In genomic region chr22:38271927-38272372, GRCh38 we compare ENCODE assay signal across 8 cellular contexts. TPM values are rescaled to one million over a fixed set of nuclear protein-coding genes. Genes with fewer than 3 reads are reported as not detected.
DNase-seq lines count a peak whose midpoint lies in the region; ATAC-seq and TF ChIP-seq lines count a peak whose summit lies in the region.

No MANE protein-coding gene starts in this region.

- H3K4me1 ChIP-seq in cardiac muscle cell (ENCODE audit: low read depth): peaks cover 19% of the 10 kb centered on the region

- H3K4me3 ChIP-seq in cardiac muscle cell (peak overlapping the region; percentile 99), epithelial cell of proximal tubule (ENCODE audit: low read depth, low read length) (peak overlapping the region; percentile 77)

- no peak for DNase-seq in cardiac muscle cell (ENCODE audit: low read depth in 1 of 2, low spot score in 1 of 2)
- DNase-seq in cardiac septum (ENCODE audit: low spot score): no peak
- peak; percentile 26 for DNase-seq in RPMI8226
- no peak for DNase-seq in epithelial cell of proximal tubule (ENCODE audit: low read depth)
- DNase-seq in nephron progenitor cell: no peak
- no peak for DNase-seq in Kasumi-1 (lab: John Stamatoyannopoulos, UW)
- DNase-seq in T-helper 9 cell: no peak

- no peak for ATAC-seq in GM21367 (IDR thresholded peaks at IDR 0.05; ENCODE audit: unreplicated experiment)

- no peaks in the 10 kb centered on the region for H3K36me3 ChIP-seq in cardiac muscle cell

- H3K27me3 Mint-ChIP-seq in nephron progenitor cell (ENCODE audit: low read depth, poor library complexity): peaks cover 4% of the 10 kb centered on the region

- H3K36me3 Mint-ChIP-seq in nephron progenitor cell (ENCODE audit: low read depth): peaks cover 5% of the 10 kb centered on the region

- H3K4me3 Mint-ChIP-seq in nephron progenitor cell: peak overlapping the region; percentile 87

- no peaks in the 10 kb centered on the region for H3K9me3 Mint-ChIP-seq in nephron progenitor cell

- TF ChIP-seq CTCF in cardiac muscle cell (IDR thresholded peaks at IDR 0.05; ENCODE audit: low read depth, low read length) (no peak), epithelial cell of proximal tubule (conservative IDR thresholded peaks at IDR 0.05; ENCODE audit: low read depth, low read length) (no peak), nephron progenitor cell (IDR thresholded peaks at IDR 0.05) (no peak)

- no peak overlapping the region for H3K27ac ChIP-seq in cardiac muscle cell

- H3K9me3 ChIP-seq in cardiac muscle cell (ENCODE audit: low read depth): no peaks in the 10 kb centered on the region

- H3K27ac Mint-ChIP-seq in nephron progenitor cell: no peak overlapping the region

- peaks cover 80% of the 10 kb centered on the region for H3K4me1 Mint-ChIP-seq in nephron progenitor cell

- no peaks in the 10 kb centered on the region for H3K27me3 ChIP-seq in cardiac muscle cell

- intact Hi-C loops in cardiac septum (cut with DNase I): loop anchor here (2.0 kb wide), 1 partner anchor 45 kb away; the partner anchor contains the start of gene CSNK1E

RNA-seq across cellular contexts. Expression of gene TMEM184B, which starts 0.9 kb away (rescaled TPM):
- total RNA-seq in cardiac muscle cell: 65.7 and 70.3 TPM in 2 replicates
- 59.6 and 68.8 TPM in 2 replicates for polyA plus RNA-seq in cardiac muscle cell
- total RNA-seq in cardiac septum: 58.1 TPM
- 51.9 and 90.2 TPM in 2 replicates for total RNA-seq in epithelial cell of proximal tubule

RNA-seq across cellular contexts. Expression of gene CSNK1E, which starts 45.3 kb away (rescaled TPM):
- total RNA-seq in cardiac muscle cell (198 and 262 TPM in 2 replicates), cardiac septum (95.7 TPM), epithelial cell of proximal tubule (157 and 161 TPM in 2 replicates)
- polyA plus RNA-seq in cardiac muscle cell: 179 and 193 TPM in 2 replicates
